Comparison of ENCODE assay signal across 24 cellular contexts in genomic region chr12:27988594-27989233, GRCh38. TPM values are rescaled to one million over a fixed set of nuclear protein-coding genes. Genes with fewer than 3 reads are reported as not detected.
"Had no signal": no experiment of that assay in that cellular context is flagged by ENCODE, and none has a peak within 500 bp of the region (broad histone marks: within the 10 kb centered on the region; RNA-seq: fewer than 3 reads in every experiment).

No MANE protein-coding gene starts in this region.

- H3K9me3 ChIP-seq: adrenal gland, body of pancreas, SK-N-SH had no signal

- H3K4me1 ChIP-seq: body of pancreas had no signal

- H3K27ac Mint-ChIP-seq: activated CD4-positive, alpha-beta memory T cell treated with anti-CD3 and anti-CD28 coated beads, Interleukin-2, amount 10 ng/mL, durations not matched to agents 7 days and 5 days; activated CD4-positive, alpha-beta T cell treated with anti-CD3 and anti-CD28 coated beads for 36 hours; activated naive CD8-positive, alpha-beta T cell treated with anti-CD3 and anti-CD28 coated beads, Interleukin-2, amount 10 ng/mL, durations not matched to agents 7 days and 5 days; activated T-cell treated with anti-CD3 and anti-CD28 coated beads, Interleukin-2, amount 50 U/mL, for 72 hours had no signal

- H3K4me2 ChIP-seq: SK-N-SH had no signal

- H3K27ac ChIP-seq: adrenal gland, body of pancreas, cardiac muscle cell, WERI-Rb-1 had no signal

- H3K9ac ChIP-seq: SK-N-SH had no signal

- H3K36me3 ChIP-seq: adrenal gland, cardiac muscle cell, WERI-Rb-1 had no signal

- DNase-seq: activated CD4-positive, alpha-beta memory T cell treated with anti-CD3 and anti-CD28 coated beads, Interleukin-2, amount 10 ng/mL, durations not matched to agents 7 days and 5 days; activated CD4-positive, alpha-beta T cell treated with anti-CD3 and anti-CD28 coated beads for 36 hours; activated CD4-positive, alpha-beta T cell treated with anti-CD3 and anti-CD28 coated beads, Interleukin-2, amount 50 U/mL, for 1 hour; activated naive CD4-positive, alpha-beta T cell treated with anti-CD3 and anti-CD28 coated beads, Interleukin-2, amount 50 U/mL, for 16 hours; activated naive CD8-positive, alpha-beta T cell treated with anti-CD3 and anti-CD28 coated beads, Interleukin-2, amount 10 ng/mL, durations not matched to agents 7 days and 5 days; activated T-cell treated with anti-CD3 and anti-CD28 coated beads, Interleukin-2, amount 50 U/mL, for 72 hours; adrenal gland; anterior cingulate cortex; body of pancreas; KG1; NCI-H1048; NCI-H1930; NCI-H345; NCI-H510A; NCI-H526 treated with DMSO at 0.1 percent for 48 hours; RPMI8226; SK-N-SH; T-helper 1 cell; WERI-Rb-1 had no signal

- H3K27me3 ChIP-seq: adrenal gland, body of pancreas, cardiac muscle cell had no signal

- H3K4me3 ChIP-seq: adrenal gland, body of pancreas, cardiac muscle cell had no signal

- H3K27me3 Mint-ChIP-seq: activated naive CD8-positive, alpha-beta T cell treated with anti-CD3 and anti-CD28 coated beads, Interleukin-2, amount 10 ng/mL, durations not matched to agents 7 days and 5 days had no signal

- H3K9me3 Mint-ChIP-seq: activated T-cell treated with anti-CD3 and anti-CD28 coated beads, Interleukin-2, amount 50 U/mL, for 72 hours had no signal

- H3K4me1 Mint-ChIP-seq: activated CD4-positive, alpha-beta memory T cell treated with anti-CD3 and anti-CD28 coated beads, Interleukin-2, amount 10 ng/mL, durations not matched to agents 7 days and 5 days; activated CD4-positive, alpha-beta T cell treated with anti-CD3 and anti-CD28 coated beads for 36 hours; activated naive CD8-positive, alpha-beta T cell treated with anti-CD3 and anti-CD28 coated beads, Interleukin-2, amount 10 ng/mL, durations not matched to agents 7 days and 5 days had no signal

- H3K36me3 Mint-ChIP-seq: activated naive CD8-positive, alpha-beta T cell treated with anti-CD3 and anti-CD28 coated beads, Interleukin-2, amount 10 ng/mL, durations not matched to agents 7 days and 5 days had no signal

- H3K4me3 Mint-ChIP-seq: activated CD4-positive, alpha-beta memory T cell treated with anti-CD3 and anti-CD28 coated beads, Interleukin-2, amount 10 ng/mL, durations not matched to agents 7 days and 5 days; activated CD4-positive, alpha-beta T cell treated with anti-CD3 and anti-CD28 coated beads for 36 hours; activated naive CD8-positive, alpha-beta T cell treated with anti-CD3 and anti-CD28 coated beads, Interleukin-2, amount 10 ng/mL, durations not matched to agents 7 days and 5 days; activated T-cell treated with anti-CD3 and anti-CD28 coated beads, Interleukin-2, amount 50 U/mL, for 72 hours had no signal

- ATAC-seq: activated CD4-positive, alpha-beta T cell treated with anti-CD3 and anti-CD28 coated beads for 36 hours; activated T-cell treated with anti-CD3 and anti-CD28 coated beads, Interleukin-2, amount 50 U/mL, for 72 hours; body of pancreas; Panc1; Right ventricle myocardium inferior had no signal

RNA-seq across cellular contexts. Expression of gene PTHLH, which starts 16.2 kb away (rescaled TPM):
- total RNA-seq: activated CD4-positive, alpha-beta memory T cell treated with anti-CD3 and anti-CD28 coated beads, Interleukin-2, amount 10 ng/mL, durations not matched to agents 7 days and 5 days; activated CD4-positive, alpha-beta T cell treated with anti-CD3 and anti-CD28 coated beads for 36 hours; activated naive CD8-positive, alpha-beta T cell treated with anti-CD3 and anti-CD28 coated beads, Interleukin-2, amount 10 ng/mL, durations not matched to agents 7 days and 5 days; activated T-cell treated with anti-CD3 and anti-CD28 coated beads, Interleukin-2, amount 50 U/mL, for 72 hours; cardiac muscle cell; OCI-LY7; Right ventricle myocardium inferior; T-helper 2 cell treated with Interferon-gamma antibody and Interleukin-4, amounts not matched to agents 100 ng/mL and 5 ng/mL, for 36 hours had no signal
- polyA plus RNA-seq: cardiac muscle cell had no signal
